In the genomic region with DNA sequence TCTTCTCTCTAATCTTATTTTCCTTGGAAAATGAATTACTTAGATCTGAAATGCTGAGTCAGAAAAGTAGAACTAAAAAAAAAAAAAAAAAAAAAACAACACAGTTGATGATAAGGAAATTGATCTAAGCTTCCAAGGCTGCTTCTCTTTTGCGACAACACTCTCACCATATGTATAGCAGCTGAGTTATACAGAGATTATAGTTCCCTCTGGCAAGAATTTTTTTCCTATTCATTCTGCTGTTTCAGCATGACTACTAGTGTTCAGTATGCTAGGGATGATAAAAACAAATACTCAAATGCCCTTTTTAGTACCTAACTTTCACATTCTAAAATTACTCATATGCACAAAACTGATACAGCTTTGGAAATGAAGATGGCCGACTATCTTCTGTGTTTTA, we compare ENCODE assay signal across 12 cellular contexts.
DNase-seq lines count a peak whose midpoint lies in the region; ATAC-seq and TF ChIP-seq lines count a peak whose summit lies in the region.
"Had no signal": no experiment of that assay in that cellular context is flagged by ENCODE, and none has a peak within 500 bp of the region (broad histone marks: within the 10 kb centered on the region; RNA-seq: fewer than 3 reads in every experiment).

No MANE protein-coding gene starts in this region.

- CTCF ChIA-PET in AG04450 (lab: Charles Lee), result interaction anchor here (0.9 to 4.5 kb wide), 6 partner anchors 244 to 756 kb away, joined by 3 to 40 read pairs (median 10); partner anchors contain the start of gene MLLT3

- no peak overlapping the region for H3K4me2 ChIP-seq in GM23338

- H3K36me3 ChIP-seq in GM23338 (ENCODE audit: insufficient read depth), result no peaks in the 10 kb centered on the region

- no peaks in the 10 kb centered on the region for H3K9me3 Mint-ChIP-seq in GM23338
- H3K9me3 Mint-ChIP-seq: activated CD4-positive, alpha-beta memory T cell treated with anti-CD3 and anti-CD28 coated beads for 36 hours; naive B cell had no signal

- no peaks in the 10 kb centered on the region for H3K9me3 ChIP-seq in AG04450 (ENCODE audit: control insufficient read depth, insufficient read depth, low read length)

- H3K36me3 Mint-ChIP-seq in GM23338 (ENCODE audit: low read depth), result no peaks in the 10 kb centered on the region

- no peak overlapping the region for H3K27ac Mint-ChIP-seq in GM23338
- H3K27ac Mint-ChIP-seq: activated CD4-positive, alpha-beta memory T cell treated with anti-CD3 and anti-CD28 coated beads for 36 hours; naive B cell had no signal

- H3F3A ChIP-seq in GM23338 (replicated peaks; ENCODE audit: low read depth), result no peaks in the 10 kb centered on the region

- peaks cover 55% of the 10 kb centered on the region for H3K4me1 Mint-ChIP-seq in GM23338
- H3K4me1 Mint-ChIP-seq: naive B cell had no signal

- peaks cover 21% of the 10 kb centered on the region for H3K4me1 ChIP-seq in GM23338 (ENCODE audit: insufficient read depth)

- H3K27ac ChIP-seq in AG04450 (ENCODE audit: low read depth, low read length) (peak overlapping the region; percentile 79), GM23338 (ENCODE audit: low read depth) (no peak overlapping the region)

- H4K20me1 ChIP-seq in GM23338 (replicated peaks; ENCODE audit: insufficient read depth), result no peaks in the 10 kb centered on the region

- DNase-seq in AG04450 (ENCODE audit: low read depth, low spot score), result peak; percentile 63
- peak; percentile 19 for DNase-seq in HS-27A (ENCODE audit: low read depth)
- peak; percentile 84 for DNase-seq in fibroblast of mammary gland (ENCODE audit: low read depth)
- DNase-seq in nucleus accumbens (lab: John Stamatoyannopoulos, UW), result no peak
- DNase-seq in NCI-H2107 (lab: John Stamatoyannopoulos, UW), result no peak
- DNase-seq in GM23338 (ENCODE audit: low spot score), result no peak
- DNase-seq: activated CD4-positive, alpha-beta memory T cell treated with anti-CD3 and anti-CD28 coated beads for 36 hours; DMS 273 treated with DMSO at 0.1 percent for 48 hours; Kasumi-1; naive B cell had no signal

- no peak for TF ChIP-seq CTCF in AG04450 (IDR thresholded peaks at IDR 0.05; ENCODE audit: low read depth, low read length)
- no peak for TF ChIP-seq CTCF in fibroblast of mammary gland (conservative IDR thresholded peaks at IDR 0.05; ENCODE audit: control insufficient read depth, insufficient read depth, low read depth, low read length)
- TF ChIP-seq CTCF in GM23338 (conservative IDR thresholded peaks at IDR 0.05; ENCODE audit: low read depth in 2 of 2), result no peak

- no peaks in the 10 kb centered on the region for H3K9me2 ChIP-seq in GM23338 (ENCODE audit: insufficient read depth)

- H3K4me3 ChIP-seq in AG04450 (ENCODE audit: low read depth, low read length) (no peak overlapping the region), fibroblast of mammary gland (ENCODE audit: control insufficient read depth, low read depth, low read length) (no peak overlapping the region), GM23338 (no peak overlapping the region)

- H3K27me3 ChIP-seq in AG04450 (ENCODE audit: control insufficient read depth, insufficient read depth, low read length) (no peaks in the 10 kb centered on the region), GM23338 (ENCODE audit: insufficient read depth) (no peaks in the 10 kb centered on the region)

- no peaks in the 10 kb centered on the region for H3K79me2 ChIP-seq in GM23338 (replicated peaks; ENCODE audit: insufficient read depth)

- POLR2A ChIA-PET in AG04450 (lab: Yijun Ruan, JAX), result interaction anchor here (0.6 to 1.4 kb wide), 6 partner anchors 35 to 626 kb away, joined by 3 to 21 read pairs (median 5); partner anchors contain the start of genes FOCAD and MLLT3

- H3K27me3 Mint-ChIP-seq in GM23338 (ENCODE audit: insufficient read depth, low read depth, poor library complexity), result peaks cover 2% of the 10 kb centered on the region
- H3K27me3 Mint-ChIP-seq: activated CD4-positive, alpha-beta memory T cell treated with anti-CD3 and anti-CD28 coated beads for 36 hours; naive B cell had no signal

- no peak overlapping the region for H3K4me3 Mint-ChIP-seq in GM23338
- H3K4me3 Mint-ChIP-seq: activated CD4-positive, alpha-beta memory T cell treated with anti-CD3 and anti-CD28 coated beads for 36 hours; naive B cell had no signal

- H2AFZ ChIP-seq in GM23338, result no peak overlapping the region

- ATAC-seq in GM18520 (IDR thresholded peaks at IDR 0.05; ENCODE audit: unreplicated experiment), result peak; percentile 48
- no peak for ATAC-seq in GM18867 (IDR thresholded peaks at IDR 0.05; ENCODE audit: unreplicated experiment)
- no peak for ATAC-seq in GM23338

TF ChIP-seq in GM23338, 12 proteins besides CTCF, POLR2A, EP300 and RAD21 (continues in another document):
- TF ChIP-seq JUNB (IDR thresholded peaks at IDR 0.05; ENCODE audit: unreplicated experiment) (no peak), EZH2 (IDR thresholded peaks at IDR 0.05; ENCODE audit: low read depth, unreplicated experiment) (no peak), ZNF331 (CRISPR knock-in tag; IDR thresholded peaks at IDR 0.05; ENCODE audit: low read depth) (no peak), REST (IDR thresholded peaks at IDR 0.05; ENCODE audit: unreplicated experiment) (no peak), CREB1 (CRISPR knock-in tag; IDR thresholded peaks at IDR 0.05; ENCODE audit: low read depth) (no peak)

Comparison
In these comparisons a context has a peak if more than half of its experiments do, and no peak if none do; other contexts are left out.
1. DNase-seq: peak in AG04450 (single experiment), HS-27A (single experiment) and fibroblast of mammary gland (single experiment); none in nucleus accumbens (0 of 56), NCI-H2107 (single experiment) and GM23338 (single experiment).